Comparison of ENCODE assay signal across 11 cellular contexts in genomic region chr13:30045916-30046704, GRCh38.
DNase-seq lines count a peak whose midpoint lies in the region; ATAC-seq lines count a peak whose summit lies in the region.
"Had no signal": no experiment of that assay in that cellular context is flagged by ENCODE, and none has a peak within 500 bp of the region (broad histone marks: within the 10 kb centered on the region; RNA-seq: fewer than 3 reads in every experiment).

No MANE protein-coding gene starts in this region.

- H4K8ac ChIP-seq in trophoblast cell (ENCODE audit: low read depth, low read length) = no peak overlapping the region

- H3K36me3 ChIP-seq in trophoblast cell (ENCODE audit: control insufficient read depth in 1 of 2, insufficient read depth in 2 of 2, low read length in 2 of 2) = no peaks in the 10 kb centered on the region

- no peak overlapping the region for H3K14ac ChIP-seq in trophoblast cell (ENCODE audit: low read length)

- DNase-seq in ELR (ENCODE audit: low read depth) (peak; percentile 87), NCI-H69 (lab: John Stamatoyannopoulos, UW) (peak; percentile 1), trophoblast cell (peak; percentile 51 to 75), substantia nigra (lab: John Stamatoyannopoulos, UW) (no peak)
- DNase-seq in effector memory CD8-positive, alpha-beta T cell = no peak
- no peak for DNase-seq in activated naive CD4-positive, alpha-beta T cell treated with anti-CD3 and anti-CD28 coated beads for 36 hours
- DNase-seq: activated CD8-positive, alpha-beta memory T cell treated with anti-CD3 and anti-CD28 coated beads, Interleukin-2, amount 10 ng/mL, durations not matched to agents 7 days and 5 days; anterior cingulate cortex; NCI-H2171 treated with DMSO at 0.1 percent for 48 hours; right cardiac atrium had no signal

- H3K23ac ChIP-seq in trophoblast cell (ENCODE audit: low read length) = no peak overlapping the region

- no peak overlapping the region for H2BK12ac ChIP-seq in trophoblast cell (ENCODE audit: low read length)

- ATAC-seq in effector memory CD8-positive, alpha-beta T cell (replicated peaks) = no peak
- ATAC-seq in GM19397 (IDR thresholded peaks at IDR 0.05; ENCODE audit: unreplicated experiment) = no peak
- ATAC-seq: activated CD8-positive, alpha-beta memory T cell treated with anti-CD3 and anti-CD28 coated beads, Interleukin-2, amount 10 ng/mL, durations not matched to agents 7 days and 5 days; right cardiac atrium had no signal

- H3K9me3 ChIP-seq in trophoblast cell (ENCODE audit: insufficient read depth, low read depth, low read length) = no peaks in the 10 kb centered on the region

- H3K4me3 ChIP-seq in trophoblast cell (ENCODE audit: low read depth, low read length) = no peak overlapping the region

- H3K4ac ChIP-seq in trophoblast cell (ENCODE audit: low read depth, low read length) = no peak overlapping the region

- no peaks in the 10 kb centered on the region for H3K9me3 Mint-ChIP-seq in effector memory CD8-positive, alpha-beta T cell
- H3K9me3 Mint-ChIP-seq in activated naive CD4-positive, alpha-beta T cell treated with anti-CD3 and anti-CD28 coated beads for 36 hours = no peaks in the 10 kb centered on the region

- H3K4me3 Mint-ChIP-seq in effector memory CD8-positive, alpha-beta T cell = no peak overlapping the region
- H3K4me3 Mint-ChIP-seq in activated naive CD4-positive, alpha-beta T cell treated with anti-CD3 and anti-CD28 coated beads for 36 hours = no peak overlapping the region
- H3K4me3 Mint-ChIP-seq: activated CD8-positive, alpha-beta memory T cell treated with anti-CD3 and anti-CD28 coated beads, Interleukin-2, amount 10 ng/mL, durations not matched to agents 7 days and 5 days had no signal

- H3K27ac ChIP-seq in trophoblast cell (ENCODE audit: low read depth, low read length) (no peak overlapping the region), substantia nigra (ENCODE audit: low read depth, low read length, poor library complexity, severe bottlenecking) (no peak overlapping the region)

- no peak overlapping the region for H4K91ac ChIP-seq in trophoblast cell (ENCODE audit: low read depth, low read length)

- H3K27me3 ChIP-seq in trophoblast cell (ENCODE audit: insufficient read depth, low read length) = no peaks in the 10 kb centered on the region

- no peak overlapping the region for H2AFZ ChIP-seq in trophoblast cell (ENCODE audit: insufficient read depth, low read length, poor library complexity)

- H2BK120ac ChIP-seq in trophoblast cell (ENCODE audit: insufficient read depth, low read length, poor library complexity) = no peak overlapping the region

- no peaks in the 10 kb centered on the region for H3K79me1 ChIP-seq in trophoblast cell (ENCODE audit: low read length)

- no peak overlapping the region for H2BK5ac ChIP-seq in trophoblast cell (ENCODE audit: low read depth, low read length, poor library complexity)

- no peak overlapping the region for H3K4me2 ChIP-seq in trophoblast cell (ENCODE audit: low read length)

- H3K4me1 ChIP-seq in trophoblast cell (ENCODE audit: control insufficient read depth in 1 of 2, insufficient read depth in 2 of 2, low read length in 2 of 2) = peaks cover 0 to 3% of the 10 kb centered on the region in 2 experiments

- peaks cover 13 to 20% of the 10 kb centered on the region in 2 donors for H3K4me1 Mint-ChIP-seq in effector memory CD8-positive, alpha-beta T cell (ENCODE audit: low read depth in 2 of 2)
- peaks cover 4% of the 10 kb centered on the region for H3K4me1 Mint-ChIP-seq in activated naive CD4-positive, alpha-beta T cell treated with anti-CD3 and anti-CD28 coated beads for 36 hours (ENCODE audit: low read depth)

- no peaks in the 10 kb centered on the region for H3K36me3 Mint-ChIP-seq in effector memory CD8-positive, alpha-beta T cell (ENCODE audit: insufficient read depth)
- H3K36me3 Mint-ChIP-seq in activated naive CD4-positive, alpha-beta T cell treated with anti-CD3 and anti-CD28 coated beads for 36 hours (ENCODE audit: low read depth) = no peaks in the 10 kb centered on the region

- intact Hi-C loops in activated naive CD4-positive, alpha-beta T cell treated with anti-CD3 and anti-CD28 coated beads for 36 hours (cut with micrococcal nuclease) = no loop called here

- no peaks in the 10 kb centered on the region for H3K79me2 ChIP-seq in trophoblast cell (ENCODE audit: control insufficient read depth, insufficient read depth, low read length, poor library complexity)

- no CpG with 5 or more reads among the region's 7 CpGs for WGBS in trophoblast cell (ENCODE audit: extremely low coverage, insufficient coverage, insufficient read length)

- no peak overlapping the region for H4K12ac ChIP-seq in trophoblast cell (ENCODE audit: low read depth, low read length)

- no peak overlapping the region for H2AK5ac ChIP-seq in trophoblast cell (ENCODE audit: low read length)

- no peak overlapping the region for H3K9ac ChIP-seq in trophoblast cell (ENCODE audit: low read length)

- H3K18ac ChIP-seq in trophoblast cell (ENCODE audit: low read length) = no peak overlapping the region

- CTCF ChIA-PET in activated naive CD4-positive, alpha-beta T cell treated with anti-CD3 and anti-CD28 coated beads for 36 hours (lab: Charles Lee) = no interaction called here

- H3K27ac Mint-ChIP-seq in effector memory CD8-positive, alpha-beta T cell = peak overlapping the region; percentile 39 to 51
- no peak overlapping the region for H3K27ac Mint-ChIP-seq in activated naive CD4-positive, alpha-beta T cell treated with anti-CD3 and anti-CD28 coated beads for 36 hours

- H3K27me3 Mint-ChIP-seq in effector memory CD8-positive, alpha-beta T cell = peaks cover under 1 to 1% of the 10 kb centered on the region in 2 donors
- no peaks in the 10 kb centered on the region for H3K27me3 Mint-ChIP-seq in activated naive CD4-positive, alpha-beta T cell treated with anti-CD3 and anti-CD28 coated beads for 36 hours (ENCODE audit: low read depth)
- H3K27me3 Mint-ChIP-seq: activated CD8-positive, alpha-beta memory T cell treated with anti-CD3 and anti-CD28 coated beads, Interleukin-2, amount 10 ng/mL, durations not matched to agents 7 days and 5 days had no signal

Comparison
In these comparisons a context has a peak if more than half of its experiments do, and no peak if none do; other contexts are left out.
1. DNase-seq: peak in ELR (single experiment), NCI-H69 (single experiment) and trophoblast cell (2 of 2); none in effector memory CD8-positive, alpha-beta T cell (0 of 3), substantia nigra (0 of 49) and activated naive CD4-positive, alpha-beta T cell treated with anti-CD3 and anti-CD28 coated beads for 36 hours (single experiment).